ENCODE assay signal across 9 cellular contexts in the genomic region with DNA sequence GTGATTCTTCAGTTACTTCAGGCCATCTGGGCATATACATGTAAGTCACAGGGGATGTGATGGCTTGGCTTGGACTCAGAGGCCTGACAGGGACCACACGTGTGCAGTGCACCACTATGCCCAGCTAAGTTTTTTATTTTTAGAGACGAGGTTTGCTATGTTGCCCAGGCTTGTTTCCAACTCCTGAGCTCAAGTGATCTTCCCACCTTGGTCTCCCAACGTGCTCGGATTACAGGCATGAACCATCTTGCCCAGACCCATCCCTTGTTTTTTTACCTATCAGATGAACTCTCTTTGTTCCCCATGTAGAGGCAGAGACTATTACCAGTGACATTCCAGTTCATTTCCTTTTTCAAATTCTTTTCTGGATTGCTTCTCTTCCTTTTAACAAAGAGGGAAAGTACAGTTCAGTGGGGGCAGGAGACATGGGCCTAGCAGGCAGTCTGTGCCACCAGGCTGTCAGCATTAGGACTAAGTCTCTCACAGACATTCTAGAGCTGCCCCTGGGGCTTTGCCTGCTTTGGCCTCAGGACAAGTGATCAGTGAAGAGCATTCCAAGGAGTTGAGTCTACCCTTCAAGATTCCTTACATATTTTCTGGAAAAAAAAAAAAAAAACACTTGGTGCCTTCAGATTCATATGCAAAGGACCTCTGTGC.
DNase-seq lines count a peak whose midpoint lies in the region; ATAC-seq and TF ChIP-seq lines count a peak whose summit lies in the region.
"Had no signal": no experiment of that assay in that cellular context is flagged by ENCODE, and none has a peak within 500 bp of the region (broad histone marks: within the 10 kb centered on the region; RNA-seq: fewer than 3 reads in every experiment).

No MANE protein-coding gene starts in this region.

- ATAC-seq in SK-N-SH treated with all-trans-retinoic acid at 6 μM for 48 hours (peak; percentile 99), HG02840 (IDR thresholded peaks at IDR 0.05; ENCODE audit: low FRiP score, unreplicated experiment) (no peak), HG03432 (IDR thresholded peaks at IDR 0.05; ENCODE audit: unreplicated experiment) (no peak)
- ATAC-seq in natural killer cell treated with Interleukin-12 subunit alpha and Interleukin-12 subunit beta and Interleukin-15 and Interleukin-18, amount 100 ng/mL, for 72 hours = no peak

- H3K4me3 Mint-ChIP-seq in natural killer cell treated with Interleukin-12 subunit alpha and Interleukin-12 subunit beta and Interleukin-15 and Interleukin-18, amount 100 ng/mL, for 72 hours = no peak overlapping the region

- no peaks in the 10 kb centered on the region for H3K4me1 Mint-ChIP-seq in natural killer cell treated with Interleukin-12 subunit alpha and Interleukin-12 subunit beta and Interleukin-15 and Interleukin-18, amount 100 ng/mL, for 72 hours (ENCODE audit: low read depth in 2 of 2)

- no peak overlapping the region for H3K27ac Mint-ChIP-seq in natural killer cell treated with Interleukin-12 subunit alpha and Interleukin-12 subunit beta and Interleukin-15 and Interleukin-18, amount 100 ng/mL, for 72 hours

- H3K36me3 Mint-ChIP-seq in natural killer cell treated with Interleukin-12 subunit alpha and Interleukin-12 subunit beta and Interleukin-15 and Interleukin-18, amount 100 ng/mL, for 72 hours = no peaks in the 10 kb centered on the region

- peak; percentile 10 to 73 (median 33) for DNase-seq in NCI-H1417 (lab: John Stamatoyannopoulos, UW)
- no peak for DNase-seq in NCI-H1417 treated with DMSO at 0.1 percent for 48 hours (lab: John Stamatoyannopoulos, UW)
- DNase-seq in glomerular endothelial cell (ENCODE audit: extremely low read depth, low read depth, low spot score) = peak; percentile 45
- DNase-seq in ureter (ENCODE audit: low spot score) = peak; percentile 47
- DNase-seq in natural killer cell treated with Interleukin-12 subunit alpha and Interleukin-12 subunit beta and Interleukin-15 and Interleukin-18, amount 100 ng/mL, for 72 hours (ENCODE audit: low spot score) = no peak
- DNase-seq: ovary had no signal

- H3K9me3 Mint-ChIP-seq in natural killer cell treated with Interleukin-12 subunit alpha and Interleukin-12 subunit beta and Interleukin-15 and Interleukin-18, amount 100 ng/mL, for 72 hours = no peaks in the 10 kb centered on the region

- peaks cover 6 to 9% of the 10 kb centered on the region in 2 donors for H3K27me3 Mint-ChIP-seq in natural killer cell treated with Interleukin-12 subunit alpha and Interleukin-12 subunit beta and Interleukin-15 and Interleukin-18, amount 100 ng/mL, for 72 hours

TF ChIP-seq in SK-N-SH treated with all-trans-retinoic acid at 6 μM for 48 hours, 23 proteins besides CTCF, POLR2A, EP300 and RAD21:
- TF ChIP-seq RARB (CRISPR knock-in tag; IDR thresholded peaks at IDR 0.05) (no peak), GLIS3 (CRISPR knock-in tag; IDR thresholded peaks at IDR 0.05) (no peak), ISL1 (CRISPR knock-in tag; IDR thresholded peaks at IDR 0.05) (peak; percentile 64)
- TF ChIP-seq, protein P1, sequence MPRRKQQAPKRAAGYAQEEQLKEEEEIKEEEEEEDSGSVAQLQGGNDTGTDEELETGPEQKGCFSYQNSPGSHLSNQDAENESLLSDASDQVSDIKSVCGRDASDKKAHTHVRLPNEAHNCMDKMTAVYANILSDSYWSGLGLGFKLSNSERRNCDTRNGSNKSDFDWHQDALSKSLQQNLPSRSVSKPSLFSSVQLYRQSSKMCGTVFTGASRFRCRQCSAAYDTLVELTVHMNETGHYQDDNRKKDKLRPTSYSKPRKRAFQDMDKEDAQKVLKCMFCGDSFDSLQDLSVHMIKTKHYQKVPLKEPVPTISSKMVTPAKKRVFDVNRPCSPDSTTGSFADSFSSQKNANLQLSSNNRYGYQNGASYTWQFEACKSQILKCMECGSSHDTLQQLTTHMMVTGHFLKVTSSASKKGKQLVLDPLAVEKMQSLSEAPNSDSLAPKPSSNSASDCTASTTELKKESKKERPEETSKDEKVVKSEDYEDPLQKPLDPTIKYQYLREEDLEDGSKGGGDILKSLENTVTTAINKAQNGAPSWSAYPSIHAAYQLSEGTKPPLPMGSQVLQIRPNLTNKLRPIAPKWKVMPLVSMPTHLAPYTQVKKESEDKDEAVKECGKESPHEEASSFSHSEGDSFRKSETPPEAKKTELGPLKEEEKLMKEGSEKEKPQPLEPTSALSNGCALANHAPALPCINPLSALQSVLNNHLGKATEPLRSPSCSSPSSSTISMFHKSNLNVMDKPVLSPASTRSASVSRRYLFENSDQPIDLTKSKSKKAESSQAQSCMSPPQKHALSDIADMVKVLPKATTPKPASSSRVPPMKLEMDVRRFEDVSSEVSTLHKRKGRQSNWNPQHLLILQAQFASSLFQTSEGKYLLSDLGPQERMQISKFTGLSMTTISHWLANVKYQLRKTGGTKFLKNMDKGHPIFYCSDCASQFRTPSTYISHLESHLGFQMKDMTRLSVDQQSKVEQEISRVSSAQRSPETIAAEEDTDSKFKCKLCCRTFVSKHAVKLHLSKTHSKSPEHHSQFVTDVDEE (CRISPR knock-in tag; IDR thresholded peaks at IDR 0.05) = no peak
TF ChIP-seq in SK-N-SH treated with all-trans-retinoic acid at 6 μM for 48 hours: peak in this region for 1.

Comparison
In these comparisons a context has a peak if more than half of its experiments do, and no peak if none do; other contexts are left out.
1. DNase-seq: peak in NCI-H1417 (3 of 3), glomerular endothelial cell (single experiment) and ureter (single experiment); none in NCI-H1417 treated with DMSO at 0.1 percent for 48 hours (single experiment) and natural killer cell treated with Interleukin-12 subunit alpha and Interleukin-12 subunit beta and Interleukin-15 and Interleukin-18, amount 100 ng/mL, for 72 hours (single experiment).